In the genomic region with DNA sequence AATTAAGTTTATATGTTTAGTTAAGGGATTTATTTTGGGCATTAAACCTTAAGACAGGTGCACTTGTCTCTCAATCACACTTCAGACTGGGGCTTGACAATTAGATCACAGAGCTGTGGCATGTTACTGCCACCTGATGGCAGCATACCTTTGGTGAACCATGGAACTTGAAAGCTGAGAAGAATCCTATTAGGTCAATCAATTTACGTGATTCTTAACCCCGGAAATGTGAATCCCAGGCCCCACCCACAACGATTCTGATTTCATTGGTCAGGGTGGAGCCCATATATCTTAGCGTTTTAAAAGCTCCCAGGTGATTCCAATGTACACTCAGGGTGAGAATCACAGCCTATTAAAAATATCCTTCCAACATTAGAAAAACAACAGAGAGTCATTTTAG, we compare ENCODE assay signal across 8 cellular contexts.
DNase-seq lines count a peak whose midpoint lies in the region; ATAC-seq and TF ChIP-seq lines count a peak whose summit lies in the region.

No MANE protein-coding gene starts in this region.

- H3K4me1 ChIP-seq in mesenchymal stem cell (ENCODE audit: control insufficient read depth, insufficient read depth, low read depth, low read length) (no peaks in the 10 kb centered on the region), thyroid gland (no peaks in the 10 kb centered on the region)

- H3K14ac ChIP-seq in mesenchymal stem cell (ENCODE audit: low read length in 2 of 2): no peak overlapping the region

- H2BK15ac ChIP-seq in mesenchymal stem cell (ENCODE audit: low read depth, poor library complexity, severe bottlenecking): no peak overlapping the region

- no peaks in the 10 kb centered on the region for H3K79me1 ChIP-seq in mesenchymal stem cell (replicated peaks; ENCODE audit: low read length, poor library complexity, severe bottlenecking)

- no peak overlapping the region for H3K23ac ChIP-seq in mesenchymal stem cell (ENCODE audit: low read length in 2 of 2)

- no peak overlapping the region for H3K4me3 Mint-ChIP-seq in T-helper 2 cell treated with Interferon-gamma antibody and Interleukin-4, amounts not matched to agents 5 μg/mL and 100 μg/mL, for 36 hours

- peak in 5 of 6 experiments; percentile 12 to 60 (median 54) for TF ChIP-seq CTCF in thyroid gland (IDR thresholded peaks at IDR 0.05)

- no peaks in the 10 kb centered on the region for H3K4me1 Mint-ChIP-seq in T-helper 2 cell treated with Interferon-gamma antibody and Interleukin-4, amounts not matched to agents 5 μg/mL and 100 μg/mL, for 36 hours (ENCODE audit: low read depth)

- H2BK5ac ChIP-seq in mesenchymal stem cell (ENCODE audit: low read depth, low read length, poor library complexity, severe bottlenecking): no peak overlapping the region

- H3K27ac Mint-ChIP-seq in T-helper 2 cell treated with Interferon-gamma antibody and Interleukin-4, amounts not matched to agents 5 μg/mL and 100 μg/mL, for 36 hours: no peak overlapping the region

- H3K36me3 ChIP-seq in mesenchymal stem cell (ENCODE audit: control insufficient read depth in 1 of 2, insufficient read depth in 2 of 2, low read depth in 1 of 2, low read length in 2 of 2): no peaks in the 10 kb centered on the region
- H3K36me3 ChIP-seq in thyroid gland: no peaks in the 10 kb centered on the region

- peaks cover 3% of the 10 kb centered on the region for H3K27me3 Mint-ChIP-seq in T-helper 2 cell treated with Interferon-gamma antibody and Interleukin-4, amounts not matched to agents 5 μg/mL and 100 μg/mL, for 36 hours (ENCODE audit: low read depth)

- no peaks in the 10 kb centered on the region for H3K36me3 Mint-ChIP-seq in T-helper 2 cell treated with Interferon-gamma antibody and Interleukin-4, amounts not matched to agents 5 μg/mL and 100 μg/mL, for 36 hours (ENCODE audit: low read depth)

- no peak overlapping the region for H4K91ac ChIP-seq in mesenchymal stem cell (ENCODE audit: low read length)

- no peak overlapping the region for H4K8ac ChIP-seq in mesenchymal stem cell (ENCODE audit: low read length)

- no peak overlapping the region for H2BK120ac ChIP-seq in mesenchymal stem cell (ENCODE audit: low read depth, low read length)

- H3K9ac ChIP-seq in mesenchymal stem cell (ENCODE audit: low read length): no peak overlapping the region

- H2BK12ac ChIP-seq in mesenchymal stem cell (ENCODE audit: low read length in 2 of 2): no peak overlapping the region

- H3K18ac ChIP-seq in mesenchymal stem cell (ENCODE audit: low read depth in 1 of 2, low read length in 2 of 2): no peak overlapping the region

- no peak overlapping the region for H3K4me2 ChIP-seq in mesenchymal stem cell (ENCODE audit: low read length, poor library complexity, severe bottlenecking)

- no peak overlapping the region for H2AK5ac ChIP-seq in mesenchymal stem cell (ENCODE audit: low read length, severe bottlenecking)

- H2AFZ ChIP-seq in mesenchymal stem cell (ENCODE audit: low read depth, low read length): no peak overlapping the region

- no peak for ATAC-seq in GM19455 (IDR thresholded peaks at IDR 0.05; ENCODE audit: unreplicated experiment)

- H3K9me3 ChIP-seq in mesenchymal stem cell (ENCODE audit: control insufficient read depth, low read length) (peaks cover 9% of the 10 kb centered on the region), thyroid gland (no peaks in the 10 kb centered on the region)

- H3K4me3 ChIP-seq in mesenchymal stem cell (ENCODE audit: insufficient read depth in 1 of 2, low read depth in 1 of 2, low read length in 2 of 2): no peak overlapping the region
- H3K4me3 ChIP-seq in thyroid gland (replicated peaks in 1 of 3): no peak overlapping the region

- WGBS in mesenchymal stem cell: 7% methylated on average over 4 of the region's 4 CpGs
- WGBS in thyroid gland, 2 donors: 0 to 3% methylated on average over 4 of the region's 4 CpGs

- H3K27me3 ChIP-seq in mesenchymal stem cell (ENCODE audit: control insufficient read depth in 1 of 2, insufficient read depth in 1 of 2, low read length in 2 of 2) (peaks cover 7 to 33% of the 10 kb centered on the region in 2 experiments), thyroid gland (no peaks in the 10 kb centered on the region)

- DNase-seq in NCI-H446 (lab: John Stamatoyannopoulos, UW) (peak; percentile 3 to 30), NCI-H446 treated with DMSO at 0.1 percent for 48 hours (lab: John Stamatoyannopoulos, UW) (no peak), LoVo (ENCODE audit: low spot score) (peak; percentile 53), dermis blood vessel endothelial cell (peak; percentile 68), mesenchymal stem cell (peak; percentile 1), thyroid gland (peak; percentile 38 to 50)
- DNase-seq in T-helper 2 cell treated with Interferon-gamma antibody and Interleukin-4, amounts not matched to agents 5 μg/mL and 100 μg/mL, for 36 hours (ENCODE audit: low spot score): peak; percentile 14

- no peak for TF ChIP-seq POLR2A in thyroid gland (IDR thresholded peaks at IDR 0.05)

- no peaks in the 10 kb centered on the region for H3K9me3 Mint-ChIP-seq in T-helper 2 cell treated with Interferon-gamma antibody and Interleukin-4, amounts not matched to agents 5 μg/mL and 100 μg/mL, for 36 hours

- H3K27ac ChIP-seq in mesenchymal stem cell (ENCODE audit: low read length, poor library complexity, severe bottlenecking): no peak overlapping the region
- no peak overlapping the region for H3K27ac ChIP-seq in thyroid gland

- intact Hi-C loops in thyroid gland (cut with DNase I): no loop called here

- no peak overlapping the region for H3K4ac ChIP-seq in mesenchymal stem cell (ENCODE audit: low read depth in 1 of 2, low read length in 2 of 2)
